31 cellular contexts compared by ENCODE assay signal in genomic region chr21:39392981-39393380, GRCh38. TPM values are rescaled to one million over a fixed set of nuclear protein-coding genes. Genes with fewer than 3 reads are reported as not detected.
"Had no signal": no experiment of that assay in that cellular context is flagged by ENCODE, and none has a peak within 500 bp of the region (broad histone marks: within the 10 kb centered on the region; RNA-seq: fewer than 3 reads in every experiment).

No MANE protein-coding gene starts in this region.

- DNase-seq: activated CD4-positive, alpha-beta T cell treated with anti-CD3 and anti-CD28 coated beads, Interleukin-2, amount 10 ng/mL, durations not matched to agents 24 days and 14 days; activated CD4-positive, alpha-beta T cell treated with anti-CD3 and anti-CD28 coated beads, Interleukin-2, amount 50 U/mL, for 4 hours; activated CD8-positive, alpha-beta T cell treated with anti-CD3 and anti-CD28 coated beads for 36 hours; activated gamma-delta T cell; activated naive CD4-positive, alpha-beta T cell treated with Interleukin-2 at 50 U/mL for 16 hours; activated naive CD8-positive, alpha-beta T cell treated with anti-CD3 and anti-CD28 coated beads, Interleukin-2, amount 10 ng/mL, durations not matched to agents 7 days and 5 days; activated T-cell treated with anti-CD3 and anti-CD28 coated beads, Interleukin-2, amount 50 U/mL, for 24 hours; adrenal gland; brain microvascular endothelial cell; Kasumi-1; KG1; MG63; NCI-H1048; NCI-H1105 treated with DMSO at 0.1 percent for 48 hours; NCI-H1436; NCI-H1694 treated with DMSO at 0.1 percent for 48 hours; NCI-H2029; NCI-H510A; NCI-H526; NCI-H748 treated with DMSO at 0.1 percent for 48 hours; NK-92 treated with Interleukin-12 subunit alpha and Interleukin-12 subunit beta, amount 100 ng/mL, for 24 hours; PC-3; Peyer's patch; RPMI8226; SHP77 treated with DMSO at 0.1 percent for 48 hours; SK-N-SH had no signal

- H3K4me3 Mint-ChIP-seq: activated CD4-positive, alpha-beta T cell treated with anti-CD3 and anti-CD28 coated beads, Interleukin-2, amount 10 ng/mL, durations not matched to agents 24 days and 14 days; activated CD8-positive, alpha-beta T cell treated with anti-CD3 and anti-CD28 coated beads for 36 hours; activated naive CD4-positive, alpha-beta T cell treated with anti-CD3 and anti-CD28 coated beads, Interleukin-2, amount 50 U/mL, for 24 hours; activated naive CD8-positive, alpha-beta T cell treated with anti-CD3 and anti-CD28 coated beads, Interleukin-2, amount 10 ng/mL, durations not matched to agents 7 days and 5 days; activated T-cell treated with anti-CD3 and anti-CD28 coated beads, Interleukin-2, amount 50 U/mL, for 24 hours; T-helper 1 cell treated with Interleukin-12 subunit alpha and Interleukin-12 subunit beta and Interleukin-4 antibody, amounts not matched to agents 30 μg/mL and 1 μg/mL, for 36 hours; T-helper 2 cell treated with Interferon-gamma antibody and Interleukin-4, amounts not matched to agents 5 μg/mL and 100 μg/mL, for 36 hours had no signal

- H3K9me3 ChIP-seq: adrenal gland, MG63, Peyer's patch, SJSA1, SK-N-SH had no signal

- H3K27ac Mint-ChIP-seq: activated CD4-positive, alpha-beta T cell treated with anti-CD3 and anti-CD28 coated beads, Interleukin-2, amount 10 ng/mL, durations not matched to agents 24 days and 14 days; activated CD8-positive, alpha-beta T cell treated with anti-CD3 and anti-CD28 coated beads for 36 hours; activated naive CD4-positive, alpha-beta T cell treated with anti-CD3 and anti-CD28 coated beads, Interleukin-2, amount 50 U/mL, for 24 hours; activated naive CD8-positive, alpha-beta T cell treated with anti-CD3 and anti-CD28 coated beads, Interleukin-2, amount 10 ng/mL, durations not matched to agents 7 days and 5 days; activated T-cell treated with anti-CD3 and anti-CD28 coated beads, Interleukin-2, amount 50 U/mL, for 24 hours; activated T-helper 2 cell treated with anti-CD3 and anti-CD28 coated beads, Interferon-gamma antibody, Interleukin-2, Interleukin-4, amounts not matched to agents 10 μg/mL and 5 μg/mL and 100 μg/mL, durations not matched to agents 14 hours and 24 hours and 36 hours; T-helper 1 cell treated with Interleukin-12 subunit alpha and Interleukin-12 subunit beta and Interleukin-4 antibody, amounts not matched to agents 30 μg/mL and 1 μg/mL, for 36 hours; T-helper 2 cell treated with Interferon-gamma antibody and Interleukin-4, amounts not matched to agents 5 μg/mL and 100 μg/mL, for 36 hours had no signal

- H3K9me3 Mint-ChIP-seq: activated CD4-positive, alpha-beta T cell treated with anti-CD3 and anti-CD28 coated beads, Interleukin-2, amount 10 ng/mL, durations not matched to agents 24 days and 14 days; activated CD8-positive, alpha-beta T cell treated with anti-CD3 and anti-CD28 coated beads for 36 hours; activated naive CD4-positive, alpha-beta T cell treated with anti-CD3 and anti-CD28 coated beads, Interleukin-2, amount 50 U/mL, for 24 hours; activated naive CD8-positive, alpha-beta T cell treated with anti-CD3 and anti-CD28 coated beads, Interleukin-2, amount 10 ng/mL, durations not matched to agents 7 days and 5 days; activated T-cell treated with anti-CD3 and anti-CD28 coated beads, Interleukin-2, amount 50 U/mL, for 24 hours; activated T-helper 2 cell treated with anti-CD3 and anti-CD28 coated beads, Interferon-gamma antibody, Interleukin-2, Interleukin-4, amounts not matched to agents 10 μg/mL and 5 μg/mL and 100 μg/mL, durations not matched to agents 14 hours and 24 hours and 36 hours; T-helper 1 cell treated with Interleukin-12 subunit alpha and Interleukin-12 subunit beta and Interleukin-4 antibody, amounts not matched to agents 30 μg/mL and 1 μg/mL, for 36 hours; T-helper 2 cell treated with Interferon-gamma antibody and Interleukin-4, amounts not matched to agents 5 μg/mL and 100 μg/mL, for 36 hours had no signal

- H3K9ac ChIP-seq: SK-N-SH had no signal

- ATAC-seq: activated CD8-positive, alpha-beta T cell treated with anti-CD3 and anti-CD28 coated beads for 36 hours; PC-3 had no signal

- H3K27me3 ChIP-seq: adrenal gland, brain microvascular endothelial cell, MG63, Peyer's patch, SJSA1 had no signal

- H3K4me3 ChIP-seq: adrenal gland, MG63, Peyer's patch, SJSA1 had no signal

- H3K27me3 Mint-ChIP-seq: activated CD4-positive, alpha-beta T cell treated with anti-CD3 and anti-CD28 coated beads, Interleukin-2, amount 10 ng/mL, durations not matched to agents 24 days and 14 days; activated CD8-positive, alpha-beta T cell treated with anti-CD3 and anti-CD28 coated beads for 36 hours; activated naive CD4-positive, alpha-beta T cell treated with anti-CD3 and anti-CD28 coated beads, Interleukin-2, amount 50 U/mL, for 24 hours; activated naive CD8-positive, alpha-beta T cell treated with anti-CD3 and anti-CD28 coated beads, Interleukin-2, amount 10 ng/mL, durations not matched to agents 7 days and 5 days; activated T-cell treated with anti-CD3 and anti-CD28 coated beads, Interleukin-2, amount 50 U/mL, for 24 hours had no signal

- H3K27ac ChIP-seq: adrenal gland, brain microvascular endothelial cell, Peyer's patch, SJSA1 had no signal

RNA-seq across cellular contexts. Expression of gene LCA5L, which starts 52.6 kb away (rescaled TPM):
- total RNA-seq: activated CD4-positive, alpha-beta T cell treated with anti-CD3 and anti-CD28 coated beads, Interleukin-2, amount 10 ng/mL, durations not matched to agents 24 days and 14 days; activated naive CD8-positive, alpha-beta T cell treated with anti-CD3 and anti-CD28 coated beads, Interleukin-2, amount 10 ng/mL, durations not matched to agents 7 days and 5 days had no signal
